In genomic region chr13:111211789-111212516, GRCh38 we compare ENCODE assay signal across 17 cellular contexts.
A peak's percentile ranks its signal among the peaks of the same experiment; 100 is the strongest.
DNase-seq lines count a peak whose midpoint lies in the region; FAIRE-seq and TF ChIP-seq lines count a peak whose summit lies in the region.
"Had no signal": no experiment of that assay in that cellular context is flagged by ENCODE, and none has a peak within 500 bp of the region (broad histone marks: within the 10 kb centered on the region; RNA-seq: fewer than 3 reads in every experiment).

No MANE protein-coding gene starts in this region.

- H3K27ac Mint-ChIP-seq in activated T-cell treated with anti-CD3 and anti-CD28 coated beads, Interleukin-2, amount 50 U/mL, for 24 hours, result peak overlapping the region; percentile 38
- peak overlapping the region; percentile 90 for H3K27ac Mint-ChIP-seq in mesothelial cell of epicardium

- TF ChIP-seq CTCF in mesothelial cell of epicardium (IDR thresholded peaks at IDR 0.05; ENCODE audit: unreplicated experiment) (no peak), thyroid gland (IDR thresholded peaks at IDR 0.05) (no peak)

- intact Hi-C loops in thyroid gland (cut with DNase I), result loop anchor here (10.0 kb wide), 1 partner anchor 57 kb away; no protein-coding TSS in a partner anchor

- H3K27me3 Mint-ChIP-seq in activated T-cell treated with anti-CD3 and anti-CD28 coated beads, Interleukin-2, amount 50 U/mL, for 24 hours, result no peaks in the 10 kb centered on the region
- no peaks in the 10 kb centered on the region for H3K27me3 Mint-ChIP-seq in mesothelial cell of epicardium (ENCODE audit: low read depth)

- FAIRE-seq in urothelium cell line (lab: Jason Lieb, UNC), result no peak

- peaks cover 51% of the 10 kb centered on the region for H3K36me3 Mint-ChIP-seq in activated T-cell treated with anti-CD3 and anti-CD28 coated beads, Interleukin-2, amount 50 U/mL, for 24 hours (ENCODE audit: low read depth)
- no peaks in the 10 kb centered on the region for H3K36me3 Mint-ChIP-seq in mesothelial cell of epicardium

- peaks cover 28 to 33% of the 10 kb centered on the region in 2 donors for H3K4me1 ChIP-seq in thyroid gland

- H3K27ac ChIP-seq in thyroid gland, result peak overlapping the region; percentile 7 to 55 (median 53)
- H3K27ac ChIP-seq: 22Rv1, KMS-11, VCaP had no signal

- H3K4me3 Mint-ChIP-seq in activated T-cell treated with anti-CD3 and anti-CD28 coated beads, Interleukin-2, amount 50 U/mL, for 24 hours, result no peak overlapping the region
- H3K4me3 Mint-ChIP-seq in mesothelial cell of epicardium, result peak overlapping the region; percentile 24

- H3K9me3 ChIP-seq in thyroid gland, result no peaks in the 10 kb centered on the region
- H3K9me3 ChIP-seq: adrenal gland, right atrium auricular region, SJCRH30, upper lobe of left lung had no signal

- H3K27me3 ChIP-seq in thyroid gland, result no peaks in the 10 kb centered on the region
- H3K27me3 ChIP-seq: adrenal gland, right atrium auricular region, SJCRH30, upper lobe of left lung had no signal

- no peak for TF ChIP-seq POLR2A in thyroid gland (IDR thresholded peaks at IDR 0.05)

- peaks cover 76% of the 10 kb centered on the region for H3K4me1 Mint-ChIP-seq in activated T-cell treated with anti-CD3 and anti-CD28 coated beads, Interleukin-2, amount 50 U/mL, for 24 hours (ENCODE audit: low read depth)
- H3K4me1 Mint-ChIP-seq in mesothelial cell of epicardium, result peaks cover 46% of the 10 kb centered on the region

- no peak overlapping the region for H3K4me3 ChIP-seq in thyroid gland (replicated peaks in 1 of 3)
- H3K4me3 ChIP-seq: adrenal gland, right atrium auricular region, SJCRH30, upper lobe of left lung had no signal

- 67% methylated on average over 11 to 13 of the region's 13 CpGs for WGBS in thyroid gland, 2 donors

- no peak for DNase-seq in activated T-cell treated with anti-CD3 and anti-CD28 coated beads, Interleukin-2, amount 50 U/mL, for 24 hours
- no peak for DNase-seq in activated T-cell treated with anti-CD3 and anti-CD28 coated beads, Interleukin-2, amount 50 U/mL, for 48 hours
- DNase-seq in dermis blood vessel endothelial cell (peak; percentile 33), mesothelial cell of epicardium (ENCODE audit: low spot score in 2 of 2, unreplicated experiment in 2 of 2) (no peak), thyroid gland (no peak), urothelium cell line (ENCODE audit: low spot score) (no peak), HUDEP-2 (lab: John Stamatoyannopoulos, UW; ENCODE audit: unreplicated experiment in 76 of 76) (no peak), NCI-H82 (lab: John Stamatoyannopoulos, UW) (no peak)
- DNase-seq: activated CD8-positive, alpha-beta memory T cell treated with anti-CD3 and anti-CD28 coated beads, Interleukin-2, amount 50 U/mL, for 4 hours; adrenal gland; NCI-H1694; SJCRH30; upper lobe of left lung had no signal

- H3K9me3 Mint-ChIP-seq in activated T-cell treated with anti-CD3 and anti-CD28 coated beads, Interleukin-2, amount 50 U/mL, for 24 hours, result no peaks in the 10 kb centered on the region
- no peaks in the 10 kb centered on the region for H3K9me3 Mint-ChIP-seq in mesothelial cell of epicardium

- no peaks in the 10 kb centered on the region for H3K36me3 ChIP-seq in thyroid gland
- H3K36me3 ChIP-seq: adrenal gland, right atrium auricular region, upper lobe of left lung had no signal
